Comparison of ENCODE assay signal across 18 cellular contexts in genomic region chr16:85709766-85710423, GRCh38. TPM values are rescaled to one million over a fixed set of nuclear protein-coding genes. Genes with fewer than 3 reads are reported as not detected.
"Had no signal": no experiment of that assay in that cellular context is flagged by ENCODE, and none has a peak within 500 bp of the region (broad histone marks: within the 10 kb centered on the region; RNA-seq: fewer than 3 reads in every experiment).

No MANE protein-coding gene starts in this region.

- DNase-seq: activated CD4-positive, alpha-beta memory T cell treated with anti-CD3 and anti-CD28 coated beads for 36 hours; activated gamma-delta T cell treated with Interleukin-2 at 50 U/mL for 16 hours; activated naive CD8-positive, alpha-beta T cell treated with anti-CD3 and anti-CD28 coated beads, Interleukin-2, amount 10 ng/mL, durations not matched to agents 7 days and 5 days; activated T-cell treated with anti-CD3 and anti-CD28 coated beads, Interleukin-2, amount 50 U/mL, for 48 hours; anterior cingulate cortex; dorsolateral prefrontal cortex; immature natural killer cell; left colon; mammary epithelial cell; mucosa of descending colon; naive thymus-derived CD8-positive, alpha-beta T cell; occipital lobe; psoas muscle; sigmoid colon; stimulated activated CD4-positive, alpha-beta T cell treated with anti-CD3 and anti-CD28 coated beads, Interleukin-12 subunit alpha, Interleukin-12 subunit beta, amount 100 ng/mL, for 4 hours; stimulated activated naive CD4-positive, alpha-beta T cell; T-helper 9 cell had no signal

- H3K4me1 Mint-ChIP-seq: activated naive CD8-positive, alpha-beta T cell treated with anti-CD3 and anti-CD28 coated beads, Interleukin-2, amount 10 ng/mL, durations not matched to agents 7 days and 5 days; immature natural killer cell had no signal

- H3K27ac Mint-ChIP-seq: activated CD4-positive, alpha-beta memory T cell treated with anti-CD3 and anti-CD28 coated beads for 36 hours; activated naive CD8-positive, alpha-beta T cell treated with anti-CD3 and anti-CD28 coated beads, Interleukin-2, amount 10 ng/mL, durations not matched to agents 7 days and 5 days; immature natural killer cell had no signal

- H3K4me3 Mint-ChIP-seq: activated CD4-positive, alpha-beta memory T cell treated with anti-CD3 and anti-CD28 coated beads for 36 hours; activated naive CD8-positive, alpha-beta T cell treated with anti-CD3 and anti-CD28 coated beads, Interleukin-2, amount 10 ng/mL, durations not matched to agents 7 days and 5 days; immature natural killer cell; naive thymus-derived CD8-positive, alpha-beta T cell had no signal

- H3K27me3 Mint-ChIP-seq: activated CD4-positive, alpha-beta memory T cell treated with anti-CD3 and anti-CD28 coated beads for 36 hours; activated naive CD8-positive, alpha-beta T cell treated with anti-CD3 and anti-CD28 coated beads, Interleukin-2, amount 10 ng/mL, durations not matched to agents 7 days and 5 days; naive thymus-derived CD8-positive, alpha-beta T cell had no signal

- ATAC-seq: esophagus mucosa; left colon; mucosa of descending colon; naive thymus-derived CD8-positive, alpha-beta T cell; psoas muscle had no signal

- H3K36me3 Mint-ChIP-seq: activated CD4-positive, alpha-beta memory T cell treated with anti-CD3 and anti-CD28 coated beads for 36 hours had no signal

RNA-seq across cellular contexts. Expression of gene C16orf74, which starts 41.0 kb away (rescaled TPM):
- total RNA-seq: activated CD4-positive, alpha-beta memory T cell treated with anti-CD3 and anti-CD28 coated beads for 36 hours had no signal
